Comparison of ENCODE assay signal across 17 cellular contexts in the genomic region with DNA sequence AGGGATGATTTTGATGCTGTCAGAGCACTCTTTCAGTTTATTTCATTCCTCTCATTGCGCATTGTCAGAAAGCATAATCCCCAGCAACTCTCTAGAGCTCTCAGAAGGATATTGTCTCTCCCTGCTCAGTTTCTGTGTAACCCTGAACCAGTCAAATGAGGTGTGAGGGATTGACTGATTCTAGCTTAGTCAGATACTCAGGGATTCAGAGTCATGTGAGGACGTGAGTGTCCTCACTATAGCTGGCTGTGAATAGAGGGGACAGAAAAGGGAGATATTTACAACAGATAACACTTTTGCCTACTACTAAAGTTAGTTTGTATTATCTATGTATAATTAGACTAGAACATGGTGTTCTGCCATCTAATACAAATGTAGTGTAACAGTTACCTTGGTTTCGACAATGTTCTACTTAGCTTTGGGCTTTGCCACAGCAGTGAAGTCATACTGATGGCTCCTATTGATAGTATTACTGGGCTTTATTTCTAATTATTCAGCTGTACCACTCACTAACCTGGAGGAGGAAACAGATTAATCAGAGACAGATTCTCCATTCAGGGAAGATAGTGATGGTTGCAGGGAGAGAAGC. TPM values are rescaled to one million over a fixed set of nuclear protein-coding genes. Genes with fewer than 3 reads are reported as not detected.
A peak's percentile ranks its signal among the peaks of the same experiment; 100 is the strongest.
DNase-seq lines count a peak whose midpoint lies in the region; ATAC-seq, FAIRE-seq and TF ChIP-seq lines count a peak whose summit lies in the region.
"Had no signal": no experiment of that assay in that cellular context is flagged by ENCODE, and none has a peak within 500 bp of the region (broad histone marks: within the 10 kb centered on the region; RNA-seq: fewer than 3 reads in every experiment).

No MANE protein-coding gene starts in this region.

- no peak overlapping the region for H3K27ac Mint-ChIP-seq in neural progenitor cell

- peak overlapping the region; percentile 53 for H3K27ac ChIP-seq in VCaP
- H3K27ac ChIP-seq in heart left ventricle, result no peak overlapping the region
- no peak overlapping the region for H3K27ac ChIP-seq in neural progenitor cell
- H3K27ac ChIP-seq in thyroid gland, result no peak overlapping the region
- H3K27ac ChIP-seq: thoracic aorta had no signal

- no peaks in the 10 kb centered on the region for H3F3A ChIP-seq in neural progenitor cell (ENCODE audit: low read depth)

- DNase-seq in GM12891 (ENCODE audit: insufficient read length, low spot score), result no peak
- DNase-seq in heart left ventricle, result no peak
- peak; percentile 23 for DNase-seq in neural progenitor cell (ENCODE audit: low spot score)
- no peak for DNase-seq in H54 (ENCODE audit: insufficient read length, low spot score)
- no peak for DNase-seq in thyroid gland
- no peak for DNase-seq in C1 segment of cervical spinal cord (lab: John Stamatoyannopoulos, UW)
- DNase-seq: anterior cingulate cortex; effector memory CD4-positive, alpha-beta T cell; islet precursor cell; NCI-H1105 treated with DMSO at 0.1 percent for 48 hours; NCI-H2107; SHP77 treated with DMSO at 0.1 percent for 48 hours; stimulated activated CD4-positive, alpha-beta T cell treated with anti-CD3 and anti-CD28 coated beads, Interleukin-12 subunit alpha, Interleukin-12 subunit beta, amount 100 ng/mL, for 4 hours had no signal

- peaks cover 4% of the 10 kb centered on the region for H4K20me1 ChIP-seq in neural progenitor cell (ENCODE audit: low read depth)

- ATAC-seq in heart left ventricle, result peak in 3 of 4 donors; percentile 53 to 59 (median 56)
- no peak for ATAC-seq in HG03045 (IDR thresholded peaks at IDR 0.05; ENCODE audit: unreplicated experiment)

- peaks cover 10% of the 10 kb centered on the region for H3K36me3 Mint-ChIP-seq in neural progenitor cell

- H3K4me3 ChIP-seq in heart left ventricle (no peak overlapping the region), neural progenitor cell (no peak overlapping the region), thyroid gland (replicated peaks in 1 of 3) (no peak overlapping the region)
- H3K4me3 ChIP-seq: thoracic aorta had no signal

- peaks cover 14% of the 10 kb centered on the region for H3K4me1 Mint-ChIP-seq in neural progenitor cell

- H3K27me3 ChIP-seq in heart left ventricle, result no peaks in the 10 kb centered on the region
- no peaks in the 10 kb centered on the region for H3K27me3 ChIP-seq in neural progenitor cell
- no peaks in the 10 kb centered on the region for H3K27me3 ChIP-seq in thyroid gland

- 69 to 85% (median 77%) methylated on average over 3 of the region's 3 CpGs for WGBS in heart left ventricle, 4 donors
- 94% methylated on average over 3 of the region's 3 CpGs for WGBS in thyroid gland, 2 donors

- H3K4me1 ChIP-seq in heart left ventricle (peaks cover 0 to 13% (median 0%) of the 10 kb centered on the region in 12 donors), neural progenitor cell (peaks cover 13% of the 10 kb centered on the region), thyroid gland (no peaks in the 10 kb centered on the region)

- no peak overlapping the region for H3K4me2 ChIP-seq in neural progenitor cell

- TF ChIP-seq CTCF in VCaP (conservative IDR thresholded peaks at IDR 0.05) (no peak), heart left ventricle (IDR thresholded peaks at IDR 0.05) (no peak), neural progenitor cell (IDR thresholded peaks at IDR 0.05) (no peak), thyroid gland (IDR thresholded peaks at IDR 0.05) (no peak)

- H3K27me3 Mint-ChIP-seq in neural progenitor cell (ENCODE audit: insufficient read depth, low read depth), result no peaks in the 10 kb centered on the region

- H2AFZ ChIP-seq in neural progenitor cell (replicated peaks), result no peak overlapping the region

- no peak overlapping the region for H3K9ac ChIP-seq in neural progenitor cell

- intact Hi-C loops in heart left ventricle (cut with DNase I), result no loop called here
- intact Hi-C loops in thyroid gland (cut with DNase I), result no loop called here

- no peak overlapping the region for H3K4me3 Mint-ChIP-seq in neural progenitor cell
- H3K4me3 Mint-ChIP-seq: neural crest cell had no signal

- peaks cover 55% of the 10 kb centered on the region for H3K79me2 ChIP-seq in neural progenitor cell (ENCODE audit: low read depth)

- H3K36me3 ChIP-seq in heart left ventricle, result peaks cover 0 to 10% (median 4%) of the 10 kb centered on the region in 9 donors
- no peaks in the 10 kb centered on the region for H3K36me3 ChIP-seq in neural progenitor cell
- H3K36me3 ChIP-seq in thyroid gland, result no peaks in the 10 kb centered on the region
- H3K36me3 ChIP-seq: thoracic aorta had no signal

- H3K9me3 ChIP-seq in heart left ventricle, result no peaks in the 10 kb centered on the region
- no peaks in the 10 kb centered on the region for H3K9me3 ChIP-seq in neural progenitor cell (ENCODE audit: low read depth)
- H3K9me3 ChIP-seq in thyroid gland, result no peaks in the 10 kb centered on the region
- H3K9me3 ChIP-seq: thoracic aorta had no signal

- no peak for TF ChIP-seq POLR2A in GM12891 (IDR thresholded peaks at IDR 0.05; ENCODE audit: low read depth, low read length)
- TF ChIP-seq POLR2A in heart left ventricle (IDR thresholded peaks at IDR 0.05), result no peak
- no peak for TF ChIP-seq POLR2A in H54 (IDR thresholded peaks at IDR 0.05; ENCODE audit: low read depth, low read length)
- no peak for TF ChIP-seq POLR2A in thyroid gland (IDR thresholded peaks at IDR 0.05)

- FAIRE-seq in GM12891 (lab: Jason Lieb, UNC), result peak; percentile 65
- no peak for FAIRE-seq in H54 (lab: Jason Lieb, UNC)

- no peaks in the 10 kb centered on the region for H3K9me3 Mint-ChIP-seq in neural progenitor cell
- H3K9me3 Mint-ChIP-seq: neural crest cell had no signal

TF ChIP-seq in GM12891, 5 proteins besides CTCF, POLR2A, EP300 and RAD21:
- no peak for TF ChIP-seq POU2F2 (IDR thresholded peaks at IDR 0.05; ENCODE audit: low read depth, low read length)
- no peak for TF ChIP-seq PAX5 (IDR thresholded peaks at IDR 0.05; ENCODE audit: insufficient read depth, low read length, severe bottlenecking)
- no peak for TF ChIP-seq SPI1 (IDR thresholded peaks at IDR 0.05; ENCODE audit: low read depth, low read length)
- no peak for TF ChIP-seq POLR2AphosphoS5 (IDR thresholded peaks at IDR 0.05; ENCODE audit: low read depth, low read length)
- TF ChIP-seq TAF1 (IDR thresholded peaks at IDR 0.05; ENCODE audit: low read depth, low read length), result no peak

RNA-seq across cellular contexts. Expression of a gene that starts 19.6 kb away (rescaled TPM):
- polyA plus RNA-seq in GM12891 (2012; ENCODE audit: low read depth, missing spikeins), result 7.2 TPM
- 10 to 100 TPM in 2 of 9 donors, 1 to 10 TPM in 7; 6.8 to 17.3 (median 9.2) TPM for total RNA-seq in heart left ventricle
- polyA plus RNA-seq in heart left ventricle, result 10 to 100 TPM in 1 of 2 donors, 1 to 10 TPM in 1; 3.7 to 13.6 TPM
- 28.5 and 41.9 TPM in 2 replicates for total RNA-seq in neural progenitor cell (ENCODE audit: low replicate concordance)
- 10 to 100 TPM; 15.0 to 20.4 (median 16.6) TPM for total RNA-seq in thyroid gland

RNA-seq across cellular contexts. Expression of a gene that starts 34.6 kb away (rescaled TPM):
- 51.3 TPM for polyA plus RNA-seq in GM12891 (2012; ENCODE audit: low read depth, missing spikeins)
- total RNA-seq in heart left ventricle (10 to 100 TPM in 6 of 9 donors, 1 to 10 TPM in 3; 3.9 to 21.3 (median 14.6) TPM), neural progenitor cell (ENCODE audit: low replicate concordance) (5.2 and 5.7 TPM in 2 replicates), thyroid gland (10 to 100 TPM; 18.8 to 26.1 (median 21.0) TPM)
- polyA plus RNA-seq in heart left ventricle, result 1 to 10 TPM; 3.3 to 6.2 TPM

RNA-seq across cellular contexts. Expression of a gene that starts 46.0 kb away (rescaled TPM):
- polyA plus RNA-seq in GM12891 (2012; ENCODE audit: low read depth, missing spikeins), result 21.6 TPM
- total RNA-seq in heart left ventricle (10 to 100 TPM in 2 of 9 donors, 1 to 10 TPM in 7; 2.2 to 21.7 (median 3.4) TPM), neural progenitor cell (ENCODE audit: low replicate concordance) (0.19 and 0.41 TPM in 2 replicates), thyroid gland (10 to 100 TPM; 27.9 to 46.2 (median 32.7) TPM)
- 1 to 10 TPM; 1.3 to 2.6 TPM for polyA plus RNA-seq in heart left ventricle
